ENCODE assay signal across 1 cellular context in genomic region chr14:23094666-23095195, GRCh38.
TF ChIP-seq lines count a peak whose summit lies in the region.

ACIN1 (minus strand) TSS chr14:23095136; CDS start chr14:23095112, 24 bp downstream.

TF ChIP-seq in GM12878, 131 proteins besides CTCF, POLR2A, EP300 and RAD21 (continued from another document and continues in another):
- TF ChIP-seq NRF1 (conservative IDR thresholded peaks at IDR 0.05; ENCODE audit: low read depth, low read length) (peak; percentile 11; the same call in 1 of the 2 replicates), JUNB (IDR thresholded peaks at IDR 0.05) (no peak), ELK1 (IDR thresholded peaks at IDR 0.05; ENCODE audit: low read depth, low read length) (no peak), TBL1XR1 (IDR thresholded peaks at IDR 0.05; ENCODE audit: low read depth, low read length) (0 out of 2 replicates have a peak, but pooled peaks have one; percentile 11), SMAD5 (IDR thresholded peaks at IDR 0.05; ENCODE audit: low read depth) (peak; percentile 24; the same call in 1 of the 2 replicates), POLR2AphosphoS5 (IDR thresholded peaks at IDR 0.05; ENCODE audit: low read length) (peak; percentile 90), NR2F1 (conservative IDR thresholded peaks at IDR 0.05) (no peak), TCF7 (IDR thresholded peaks at IDR 0.05; ENCODE audit: borderline replicate concordance) (no peak), BACH1 (IDR thresholded peaks at IDR 0.05; ENCODE audit: borderline replicate concordance) (peak; percentile 75; the same call in 1 of the 2 replicates), MTA3 (IDR thresholded peaks at IDR 0.05; ENCODE audit: borderline replicate concordance, low read length) (no peak), RFX5 (IDR thresholded peaks at IDR 0.05; ENCODE audit: low read depth, low read length) (no peak), TAF1 (IDR thresholded peaks at IDR 0.05; ENCODE audit: borderline replicate concordance, low read depth, low read length) (peak; percentile 97), ZNF274 (IDR thresholded peaks at IDR 0.05; ENCODE audit: insufficient read depth, insufficient read length) (no peak), ZNF592 (IDR thresholded peaks at IDR 0.05) (no peak), RAD51 (IDR thresholded peaks at IDR 0.05) (no peak), CHD1 (IDR thresholded peaks at IDR 0.05; ENCODE audit: low read depth, low read length) (no peak), ZNF687 (IDR thresholded peaks at IDR 0.05) (peak; percentile 49; the same call in 1 of the 2 replicates), E2F8 (IDR thresholded peaks at IDR 0.05; ENCODE audit: low read depth, partially characterized antibody) (no peak), EED (IDR thresholded peaks at IDR 0.05; ENCODE audit: low read depth) (no peak), BCL11A (IDR thresholded peaks at IDR 0.05; ENCODE audit: low read depth, low read length) (0 out of 2 replicates have a peak, but pooled peaks have one; percentile 13), BCLAF1 (IDR thresholded peaks at IDR 0.05) (no peak), HDAC2 (IDR thresholded peaks at IDR 0.05) (no peak), RUNX3 (IDR thresholded peaks at IDR 0.05; ENCODE audit: low read length) (peak; percentile 59; the same call in 1 of the 2 replicates), RELA (IDR thresholded peaks at IDR 0.05; ENCODE audit: borderline replicate concordance, partially characterized antibody) (no peak), ZBED1 (IDR thresholded peaks at IDR 0.05; ENCODE audit: borderline replicate concordance) (no peak), FOXM1 (IDR thresholded peaks at IDR 0.05; ENCODE audit: low read depth, low read length) (no peak), GABPA (IDR thresholded peaks at IDR 0.05; ENCODE audit: low read depth) (no peak), CBX3 (IDR thresholded peaks at IDR 0.05; ENCODE audit: borderline replicate concordance, low read depth) (no peak), CHD2 (IDR thresholded peaks at IDR 0.05; ENCODE audit: borderline replicate concordance, low read depth, low read length) (peak; percentile 40; the same call in 1 of the 2 replicates), NFIC (IDR thresholded peaks at IDR 0.05; ENCODE audit: low read depth, low read length) (no peak), BRCA1 (IDR thresholded peaks at IDR 0.05; ENCODE audit: low read depth, low read length) (no peak), SMARCA5 (IDR thresholded peaks at IDR 0.05) (0 out of 2 replicates have a peak, but pooled peaks have one; percentile 57), NR2C1 (IDR thresholded peaks at IDR 0.05) (no peak), DPF2 (IDR thresholded peaks at IDR 0.05) (peak; percentile 78), IRF4 (IDR thresholded peaks at IDR 0.05; ENCODE audit: low read depth, low read length) (no peak), FOXK2 (IDR thresholded peaks at IDR 0.05) (0 out of 2 replicates have a peak, but pooled peaks have one; percentile 9), POLR2AphosphoS2 (IDR thresholded peaks at IDR 0.05; ENCODE audit: low read depth, low read length) (peak; percentile 42), IKZF2 (IDR thresholded peaks at IDR 0.05) (no peak), YY1 (IDR thresholded peaks at IDR 0.05; ENCODE audit: low read depth, low read length) (peak; percentile 97), ZSCAN29 (IDR thresholded peaks at IDR 0.05) (no peak), SP1 (IDR thresholded peaks at IDR 0.05; ENCODE audit: low read depth, low read length) (no peak), BHLHE40 (IDR thresholded peaks at IDR 0.05; ENCODE audit: borderline replicate concordance in 1 of 2, low read depth in 2 of 2, low read length in 1 of 2) (peak in 1 of 2 experiments; percentile 47; a peak in 1 of 4 replicates), PAX5 (IDR thresholded peaks at IDR 0.05; ENCODE audit: borderline replicate concordance, low read depth, low read length) (no peak)
- TF ChIP-seq, protein P1, sequence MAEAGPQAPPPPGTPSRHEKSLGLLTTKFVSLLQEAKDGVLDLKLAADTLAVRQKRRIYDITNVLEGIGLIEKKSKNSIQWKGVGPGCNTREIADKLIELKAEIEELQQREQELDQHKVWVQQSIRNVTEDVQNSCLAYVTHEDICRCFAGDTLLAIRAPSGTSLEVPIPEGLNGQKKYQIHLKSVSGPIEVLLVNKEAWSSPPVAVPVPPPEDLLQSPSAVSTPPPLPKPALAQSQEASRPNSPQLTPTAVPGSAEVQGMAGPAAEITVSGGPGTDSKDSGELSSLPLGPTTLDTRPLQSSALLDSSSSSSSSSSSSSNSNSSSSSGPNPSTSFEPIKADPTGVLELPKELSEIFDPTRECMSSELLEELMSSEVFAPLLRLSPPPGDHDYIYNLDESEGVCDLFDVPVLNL (IDR thresholded peaks at IDR 0.05; ENCODE audit: low read depth, low read length): peak; percentile 48; the same call in 1 of the 2 replicates
- TF ChIP-seq, protein P2, sequence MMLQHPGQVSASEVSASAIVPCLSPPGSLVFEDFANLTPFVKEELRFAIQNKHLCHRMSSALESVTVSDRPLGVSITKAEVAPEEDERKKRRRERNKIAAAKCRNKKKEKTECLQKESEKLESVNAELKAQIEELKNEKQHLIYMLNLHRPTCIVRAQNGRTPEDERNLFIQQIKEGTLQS (IDR thresholded peaks at IDR 0.05; ENCODE audit: borderline replicate concordance, extremely low read depth, low read depth, low read length): no peak
- TF ChIP-seq, protein P3, sequence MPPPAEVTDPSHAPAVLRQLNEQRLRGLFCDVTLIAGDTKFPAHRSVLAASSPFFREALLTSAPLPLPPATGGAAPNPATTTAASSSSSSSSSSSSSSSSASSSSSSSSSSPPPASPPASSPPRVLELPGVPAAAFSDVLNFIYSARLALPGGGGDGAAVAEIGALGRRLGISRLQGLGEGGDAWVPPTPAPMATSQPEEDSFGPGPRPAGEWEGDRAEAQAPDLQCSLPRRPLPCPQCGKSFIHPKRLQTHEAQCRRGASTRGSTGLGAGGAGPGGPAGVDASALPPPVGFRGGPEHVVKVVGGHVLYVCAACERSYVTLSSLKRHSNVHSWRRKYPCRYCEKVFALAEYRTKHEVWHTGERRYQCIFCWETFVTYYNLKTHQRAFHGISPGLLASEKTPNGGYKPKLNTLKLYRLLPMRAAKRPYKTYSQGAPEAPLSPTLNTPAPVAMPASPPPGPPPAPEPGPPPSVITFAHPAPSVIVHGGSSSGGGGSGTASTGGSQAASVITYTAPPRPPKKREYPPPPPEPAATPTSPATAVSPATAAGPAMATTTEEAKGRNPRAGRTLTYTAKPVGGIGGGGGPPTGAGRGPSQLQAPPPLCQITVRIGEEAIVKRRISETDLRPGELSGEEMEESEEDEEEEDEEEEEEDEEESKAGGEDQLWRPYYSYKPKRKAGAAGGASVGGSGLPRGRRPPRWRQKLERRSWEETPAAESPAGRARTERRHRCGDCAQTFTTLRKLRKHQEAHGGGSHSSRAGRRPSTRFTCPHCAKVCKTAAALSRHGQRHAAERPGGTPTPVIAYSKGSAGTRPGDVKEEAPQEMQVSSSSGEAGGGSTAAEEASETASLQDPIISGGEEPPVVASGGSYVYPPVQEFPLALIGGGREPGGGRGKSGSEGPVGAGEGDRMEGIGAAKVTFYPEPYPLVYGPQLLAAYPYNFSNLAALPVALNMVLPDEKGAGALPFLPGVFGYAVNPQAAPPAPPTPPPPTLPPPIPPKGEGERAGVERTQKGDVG (CRISPR knock-in tag; IDR thresholded peaks at IDR 0.05): no peak
